Comparison of ENCODE assay signal across 16 cellular contexts in genomic region chr9:100580255-100580654, GRCh38.
"Had no signal": no experiment of that assay in that cellular context is flagged by ENCODE, and none has a peak within 500 bp of the region (broad histone marks: within the 10 kb centered on the region; RNA-seq: fewer than 3 reads in every experiment).

No MANE protein-coding gene starts in this region.

- H3K27me3 ChIP-seq: cardiac muscle cell, stomach, transverse colon had no signal

- H3K9me3 ChIP-seq: stomach, transverse colon had no signal

- ATAC-seq: stimulated activated memory B cell treated with anti-CD40 and anti-IgM and Interleukin-4, amounts not matched to agents 10 μg/mL and 1 μg/mL and 100 μg/mL, for 72 hours had no signal

- H3K4me1 ChIP-seq: transverse colon had no signal

- H3K27ac ChIP-seq: stomach, transverse colon had no signal

- H3K36me3 ChIP-seq: cardiac muscle cell, transverse colon had no signal

- H3K4me3 ChIP-seq: cardiac muscle cell, stomach, transverse colon had no signal

- DNase-seq: activated CD4-positive, alpha-beta memory T cell treated with anti-CD3 and anti-CD28 coated beads for 36 hours; activated CD4-positive, alpha-beta T cell treated with anti-CD3 and anti-CD28 coated beads for 48 hours; activated naive CD4-positive, alpha-beta T cell treated with Interleukin-2 at 50 U/mL for 16 hours; activated naive CD8-positive, alpha-beta T cell treated with anti-CD3 and anti-CD28 coated beads for 36 hours; activated T-cell treated with anti-CD3 and anti-CD28 coated beads, Interleukin-2, amount 50 U/mL, for 48 hours; effector CD4-positive, alpha-beta T cell; midbrain; nephron progenitor cell; nucleus accumbens; small intestine; stimulated activated CD4-positive, alpha-beta T cell treated with anti-CD3 and anti-CD28 coated beads, Interleukin-15, amount 100 ng/mL, for 24 hours; stomach; T-helper 2 cell; transverse colon had no signal
